In the genomic region with DNA sequence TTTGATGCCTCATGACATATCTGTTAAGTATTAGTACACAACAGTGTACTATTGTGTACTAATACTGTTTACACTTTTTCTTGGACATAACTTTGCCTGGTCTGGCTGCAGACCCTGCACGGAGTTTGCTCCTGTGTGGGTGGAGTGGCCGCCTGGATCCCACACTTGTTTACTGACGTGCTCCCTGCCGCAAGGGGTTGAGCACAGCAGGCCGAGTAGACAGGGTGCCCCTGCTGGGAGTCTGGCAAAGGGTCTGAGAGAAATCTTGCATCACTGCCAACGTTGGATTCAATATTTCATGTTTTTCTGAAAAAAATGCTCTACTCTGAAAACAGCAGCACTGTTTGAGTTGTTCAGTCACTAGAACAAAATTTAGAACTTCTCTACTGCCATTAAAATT, we compare ENCODE assay signal across 29 cellular contexts.
"Had no signal": no experiment of that assay in that cellular context is flagged by ENCODE, and none has a peak within 500 bp of the region (broad histone marks: within the 10 kb centered on the region; RNA-seq: fewer than 3 reads in every experiment).

No MANE protein-coding gene starts in this region.

- ATAC-seq: activated CD8-positive, alpha-beta memory T cell treated with anti-CD3 and anti-CD28 coated beads, Interleukin-2, amount 10 ng/mL, durations not matched to agents 7 days and 5 days; activated naive CD8-positive, alpha-beta T cell treated with anti-CD3 and anti-CD28 coated beads, Interleukin-2, amount 50 U/mL, for 24 hours; esophagus mucosa; natural killer cell treated with Interleukin-12 subunit alpha and Interleukin-12 subunit beta and Interleukin-15 and Interleukin-18, amount 100 ng/mL, for 72 hours; sciatic nerve; stimulated activated memory B cell treated with anti-CD40 and anti-IgM and Interleukin-4, amounts not matched to agents 10 μg/mL and 1 μg/mL and 100 μg/mL, for 72 hours; stimulated activated naive CD8-positive, alpha-beta T cell treated with anti-CD3 and anti-CD28 coated beads, Interleukin-15, amount 100 ng/mL, for 72 hours had no signal

- H3K27ac ChIP-seq: left ventricle myocardium inferior, skin epidermis, uterus had no signal

- H3K27me3 ChIP-seq: uterus had no signal

- FAIRE-seq: islet of Langerhans had no signal

- H3K27ac Mint-ChIP-seq: activated B cell treated with CpG ODN at 0.5 μM for 24 hours; activated CD8-positive, alpha-beta memory T cell treated with anti-CD3 and anti-CD28 coated beads, Interleukin-2, amount 10 ng/mL, durations not matched to agents 7 days and 5 days; activated CD8-positive, alpha-beta T cell treated with anti-CD3 and anti-CD28 coated beads for 36 hours; activated naive CD4-positive, alpha-beta T cell treated with anti-CD3 and anti-CD28 coated beads, Interleukin-2, amount 50 U/mL, for 24 hours; activated naive CD8-positive, alpha-beta T cell treated with anti-CD3 and anti-CD28 coated beads, Interleukin-2, amount 50 U/mL, for 24 hours; activated T-helper 2 cell treated with anti-CD3 and anti-CD28 coated beads, Interferon-gamma antibody, Interleukin-2, Interleukin-4, amounts not matched to agents 10 μg/mL and 5 μg/mL and 100 μg/mL, durations not matched to agents 14 hours and 24 hours and 36 hours; dendritic cell treated with granulocyte-macrophage colony-stimulating factor and Interleukin-4, amounts not matched to agents 40 ng/mL and 50 ng/mL, for 4 days; endodermal cell; natural killer cell treated with Interleukin-12 subunit alpha and Interleukin-12 subunit beta and Interleukin-15 and Interleukin-18, amount 100 ng/mL, for 72 hours; stimulated activated memory B cell treated with anti-CD40 and anti-IgM and Interleukin-4, amounts not matched to agents 10 μg/mL and 1 μg/mL and 100 μg/mL, for 72 hours; stimulated activated naive CD8-positive, alpha-beta T cell treated with anti-CD3 and anti-CD28 coated beads, Interleukin-15, amount 100 ng/mL, for 72 hours; T-helper 2 cell treated with Interferon-gamma antibody and Interleukin-4, amounts not matched to agents 5 μg/mL and 100 μg/mL, for 36 hours; type B pancreatic cell had no signal

- DNase-seq: activated B cell treated with CpG ODN at 0.5 μM for 24 hours; activated CD4-positive, alpha-beta T cell treated with anti-CD3 and anti-CD28 coated beads, Interleukin-2, amount 50 U/mL, for 1 hour; activated CD8-positive, alpha-beta memory T cell treated with anti-CD3 and anti-CD28 coated beads, Interleukin-2, amount 10 ng/mL, durations not matched to agents 7 days and 5 days; activated CD8-positive, alpha-beta T cell treated with anti-CD3 and anti-CD28 coated beads for 36 hours; activated naive CD8-positive, alpha-beta T cell treated with anti-CD3 and anti-CD28 coated beads, Interleukin-2, amount 50 U/mL, for 24 hours; activated T-cell treated with anti-CD3 and anti-CD28 coated beads, Interleukin-2, amount 50 U/mL, for 48 hours; amygdala; endodermal cell; foreskin fibroblast; head of caudate nucleus; left ventricle myocardium inferior; mucosa of descending colon; stimulated activated CD4-positive, alpha-beta T cell treated with anti-CD3 and anti-CD28 coated beads, Interleukin-4, amount 100 ng/mL, for 4 hours; stimulated activated CD8-positive, alpha-beta memory T cell treated with anti-CD3 and anti-CD28 coated beads, Interleukin-4, amount 100 ng/mL, for 48 hours; stimulated activated naive CD8-positive, alpha-beta T cell treated with anti-CD3 and anti-CD28 coated beads, Interleukin-15, amount 100 ng/mL, for 72 hours; T-helper 1 cell; uterus had no signal

- H3K36me3 Mint-ChIP-seq: natural killer cell treated with Interleukin-12 subunit alpha and Interleukin-12 subunit beta and Interleukin-15 and Interleukin-18, amount 100 ng/mL, for 72 hours; type B pancreatic cell had no signal

- H3K4me1 ChIP-seq: left ventricle myocardium inferior, uterus had no signal

- H3K4me1 Mint-ChIP-seq: activated CD8-positive, alpha-beta memory T cell treated with anti-CD3 and anti-CD28 coated beads, Interleukin-2, amount 10 ng/mL, durations not matched to agents 7 days and 5 days; activated naive CD8-positive, alpha-beta T cell treated with anti-CD3 and anti-CD28 coated beads, Interleukin-2, amount 50 U/mL, for 24 hours; endodermal cell; stimulated activated memory B cell treated with anti-CD40 and anti-IgM and Interleukin-4, amounts not matched to agents 10 μg/mL and 1 μg/mL and 100 μg/mL, for 72 hours; stimulated activated naive CD8-positive, alpha-beta T cell treated with anti-CD3 and anti-CD28 coated beads, Interleukin-15, amount 100 ng/mL, for 72 hours had no signal

- H3K9me3 ChIP-seq: left ventricle myocardium inferior, mucosa of descending colon, uterus had no signal

- H3K4me3 Mint-ChIP-seq: activated B cell treated with CpG ODN at 0.5 μM for 24 hours; activated CD8-positive, alpha-beta memory T cell treated with anti-CD3 and anti-CD28 coated beads, Interleukin-2, amount 10 ng/mL, durations not matched to agents 7 days and 5 days; activated CD8-positive, alpha-beta T cell treated with anti-CD3 and anti-CD28 coated beads for 36 hours; activated naive CD4-positive, alpha-beta T cell treated with anti-CD3 and anti-CD28 coated beads, Interleukin-2, amount 50 U/mL, for 24 hours; activated naive CD8-positive, alpha-beta T cell treated with anti-CD3 and anti-CD28 coated beads, Interleukin-2, amount 50 U/mL, for 24 hours; dendritic cell treated with granulocyte-macrophage colony-stimulating factor and Interleukin-4, amounts not matched to agents 40 ng/mL and 50 ng/mL, for 4 days; endodermal cell; natural killer cell treated with Interleukin-12 subunit alpha and Interleukin-12 subunit beta and Interleukin-15 and Interleukin-18, amount 100 ng/mL, for 72 hours; stimulated activated memory B cell treated with anti-CD40 and anti-IgM and Interleukin-4, amounts not matched to agents 10 μg/mL and 1 μg/mL and 100 μg/mL, for 72 hours; stimulated activated naive CD8-positive, alpha-beta T cell treated with anti-CD3 and anti-CD28 coated beads, Interleukin-15, amount 100 ng/mL, for 72 hours; T-helper 2 cell treated with Interferon-gamma antibody and Interleukin-4, amounts not matched to agents 5 μg/mL and 100 μg/mL, for 36 hours; type B pancreatic cell had no signal

- H3K36me3 ChIP-seq: left ventricle myocardium inferior, uterus had no signal

- H3K9me3 Mint-ChIP-seq: activated B cell treated with CpG ODN at 0.5 μM for 24 hours; activated CD8-positive, alpha-beta T cell treated with anti-CD3 and anti-CD28 coated beads for 36 hours; activated naive CD4-positive, alpha-beta T cell treated with anti-CD3 and anti-CD28 coated beads, Interleukin-2, amount 50 U/mL, for 24 hours; activated naive CD8-positive, alpha-beta T cell treated with anti-CD3 and anti-CD28 coated beads, Interleukin-2, amount 50 U/mL, for 24 hours; activated T-helper 2 cell treated with anti-CD3 and anti-CD28 coated beads, Interferon-gamma antibody, Interleukin-2, Interleukin-4, amounts not matched to agents 10 μg/mL and 5 μg/mL and 100 μg/mL, durations not matched to agents 14 hours and 24 hours and 36 hours; dendritic cell treated with granulocyte-macrophage colony-stimulating factor and Interleukin-4, amounts not matched to agents 40 ng/mL and 50 ng/mL, for 4 days; endodermal cell; natural killer cell treated with Interleukin-12 subunit alpha and Interleukin-12 subunit beta and Interleukin-15 and Interleukin-18, amount 100 ng/mL, for 72 hours; stimulated activated memory B cell treated with anti-CD40 and anti-IgM and Interleukin-4, amounts not matched to agents 10 μg/mL and 1 μg/mL and 100 μg/mL, for 72 hours; stimulated activated naive CD8-positive, alpha-beta T cell treated with anti-CD3 and anti-CD28 coated beads, Interleukin-15, amount 100 ng/mL, for 72 hours; T-helper 2 cell treated with Interferon-gamma antibody and Interleukin-4, amounts not matched to agents 5 μg/mL and 100 μg/mL, for 36 hours; type B pancreatic cell had no signal

- H3K4me3 ChIP-seq: left ventricle myocardium inferior, lung, mucosa of descending colon, skin epidermis, uterus had no signal

- H3K27me3 Mint-ChIP-seq: activated B cell treated with CpG ODN at 0.5 μM for 24 hours; activated CD8-positive, alpha-beta memory T cell treated with anti-CD3 and anti-CD28 coated beads, Interleukin-2, amount 10 ng/mL, durations not matched to agents 7 days and 5 days; activated CD8-positive, alpha-beta T cell treated with anti-CD3 and anti-CD28 coated beads for 36 hours; activated naive CD4-positive, alpha-beta T cell treated with anti-CD3 and anti-CD28 coated beads, Interleukin-2, amount 50 U/mL, for 24 hours; activated naive CD8-positive, alpha-beta T cell treated with anti-CD3 and anti-CD28 coated beads, Interleukin-2, amount 50 U/mL, for 24 hours; dendritic cell treated with granulocyte-macrophage colony-stimulating factor and Interleukin-4, amounts not matched to agents 40 ng/mL and 50 ng/mL, for 4 days; natural killer cell treated with Interleukin-12 subunit alpha and Interleukin-12 subunit beta and Interleukin-15 and Interleukin-18, amount 100 ng/mL, for 72 hours; stimulated activated memory B cell treated with anti-CD40 and anti-IgM and Interleukin-4, amounts not matched to agents 10 μg/mL and 1 μg/mL and 100 μg/mL, for 72 hours; stimulated activated naive CD8-positive, alpha-beta T cell treated with anti-CD3 and anti-CD28 coated beads, Interleukin-15, amount 100 ng/mL, for 72 hours; type B pancreatic cell had no signal
